ENCODE assay signal across 1 cellular context in genomic region chr13:20435616-20436368, GRCh38.
TF ChIP-seq lines count a peak whose summit lies in the region.

No MANE protein-coding gene starts in this region.

TF ChIP-seq in H1, 55 proteins besides CTCF, POLR2A, EP300 and RAD21:
- TF ChIP-seq ZNF274 (IDR thresholded peaks at IDR 0.05; ENCODE audit: borderline replicate concordance, extremely low read depth, low read length) (no peak), SP4 (IDR thresholded peaks at IDR 0.05; ENCODE audit: low read length) (no peak), GTF2F1 (IDR thresholded peaks at IDR 0.05; ENCODE audit: borderline replicate concordance, low read depth, low read length) (no peak), ATF3 (IDR thresholded peaks at IDR 0.05; ENCODE audit: insufficient read depth, low read depth, low read length) (no peak), RFX5 (IDR thresholded peaks at IDR 0.05; ENCODE audit: borderline replicate concordance, low read depth, low read length) (no peak), SIX5 (IDR thresholded peaks at IDR 0.05; ENCODE audit: low read depth, low read length) (no peak), HDAC2 (IDR thresholded peaks at IDR 0.05; ENCODE audit: borderline replicate concordance in 1 of 2, low read depth in 2 of 2, low read length in 2 of 2) (no peak), EZH2 (IDR thresholded peaks at IDR 0.05; ENCODE audit: low read depth, low read length, severe bottlenecking) (no peak), NRF1 (IDR thresholded peaks at IDR 0.05; ENCODE audit: low read depth, low read length) (no peak), CREB1 (IDR thresholded peaks at IDR 0.05) (no peak)
